Comparison of ENCODE assay signal across 2 cellular contexts in genomic region chr7:143876218-143876617, GRCh38.
TF ChIP-seq lines count a peak whose summit lies in the region.

No MANE protein-coding gene starts in this region.

TF ChIP-seq in IMR-90, 13 proteins besides CTCF, POLR2A, EP300 and RAD21:
- TF ChIP-seq BHLHE40 (IDR thresholded peaks at IDR 0.05; ENCODE audit: low read depth, low read length): no peak
- no peak for TF ChIP-seq SMC3 (IDR thresholded peaks at IDR 0.05; ENCODE audit: low read depth, low read length)
- no peak for TF ChIP-seq CHD1 (IDR thresholded peaks at IDR 0.05; ENCODE audit: low read depth, low read length)
- no peak for TF ChIP-seq USF2 (IDR thresholded peaks at IDR 0.05; ENCODE audit: low read depth, low read length)
- no peak for TF ChIP-seq CEBPB (IDR thresholded peaks at IDR 0.05; ENCODE audit: low read depth, low read length)
- TF ChIP-seq MXI1 (IDR thresholded peaks at IDR 0.05; ENCODE audit: borderline replicate concordance, low read depth, low read length): no peak
- TF ChIP-seq MAFK (IDR thresholded peaks at IDR 0.05; ENCODE audit: low read depth, low read length): no peak
- no peak for TF ChIP-seq MAZ (IDR thresholded peaks at IDR 0.05; ENCODE audit: borderline replicate concordance, low read depth, low read length)
- no peak for TF ChIP-seq NFE2L2 (IDR thresholded peaks at IDR 0.05; ENCODE audit: low read depth, low read length)
- TF ChIP-seq, protein P1, sequence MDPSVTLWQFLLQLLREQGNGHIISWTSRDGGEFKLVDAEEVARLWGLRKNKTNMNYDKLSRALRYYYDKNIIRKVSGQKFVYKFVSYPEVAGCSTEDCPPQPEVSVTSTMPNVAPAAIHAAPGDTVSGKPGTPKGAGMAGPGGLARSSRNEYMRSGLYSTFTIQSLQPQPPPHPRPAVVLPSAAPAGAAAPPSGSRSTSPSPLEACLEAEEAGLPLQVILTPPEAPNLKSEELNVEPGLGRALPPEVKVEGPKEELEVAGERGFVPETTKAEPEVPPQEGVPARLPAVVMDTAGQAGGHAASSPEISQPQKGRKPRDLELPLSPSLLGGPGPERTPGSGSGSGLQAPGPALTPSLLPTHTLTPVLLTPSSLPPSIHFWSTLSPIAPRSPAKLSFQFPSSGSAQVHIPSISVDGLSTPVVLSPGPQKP (IDR thresholded peaks at IDR 0.05; ENCODE audit: borderline replicate concordance, low read depth, low read length): no peak
- TF ChIP-seq RFX5 (IDR thresholded peaks at IDR 0.05; ENCODE audit: low read depth, low read length): no peak
- TF ChIP-seq FOS (IDR thresholded peaks at IDR 0.05; ENCODE audit: low read depth, low read length): no peak
- TF ChIP-seq RCOR1 (IDR thresholded peaks at IDR 0.05; ENCODE audit: insufficient replicate concordance, low read length): no peak

TF ChIP-seq in HepG2, 621 proteins besides CTCF, POLR2A, EP300 and RAD21:
- no peak for TF ChIP-seq NFIC (IDR thresholded peaks at IDR 0.05; ENCODE audit: low read length)
- no peak for TF ChIP-seq ZMAT3 (CRISPR knock-in tag; conservative IDR thresholded peaks at IDR 0.05)
- TF ChIP-seq ZNF737 (CRISPR knock-in tag; IDR thresholded peaks at IDR 0.05; ENCODE audit: borderline replicate concordance): no peak
- TF ChIP-seq PPARG (CRISPR knock-in tag; conservative IDR thresholded peaks at IDR 0.05): no peak
- TF ChIP-seq NPAS2 (CRISPR knock-in tag; IDR thresholded peaks at IDR 0.05; ENCODE audit: borderline replicate concordance): no peak
- TF ChIP-seq ZNF160 (CRISPR knock-in tag; IDR thresholded peaks at IDR 0.05): no peak
- no peak for TF ChIP-seq REXO4 (CRISPR knock-in tag; IDR thresholded peaks at IDR 0.05; ENCODE audit: borderline replicate concordance)
- TF ChIP-seq NFRKB (IDR thresholded peaks at IDR 0.05): no peak
- no peak for TF ChIP-seq ZNF792 (CRISPR knock-in tag; IDR thresholded peaks at IDR 0.05)
- no peak for TF ChIP-seq SNAI1 (CRISPR knock-in tag; IDR thresholded peaks at IDR 0.05; ENCODE audit: borderline replicate concordance)
- TF ChIP-seq, protein P2, sequence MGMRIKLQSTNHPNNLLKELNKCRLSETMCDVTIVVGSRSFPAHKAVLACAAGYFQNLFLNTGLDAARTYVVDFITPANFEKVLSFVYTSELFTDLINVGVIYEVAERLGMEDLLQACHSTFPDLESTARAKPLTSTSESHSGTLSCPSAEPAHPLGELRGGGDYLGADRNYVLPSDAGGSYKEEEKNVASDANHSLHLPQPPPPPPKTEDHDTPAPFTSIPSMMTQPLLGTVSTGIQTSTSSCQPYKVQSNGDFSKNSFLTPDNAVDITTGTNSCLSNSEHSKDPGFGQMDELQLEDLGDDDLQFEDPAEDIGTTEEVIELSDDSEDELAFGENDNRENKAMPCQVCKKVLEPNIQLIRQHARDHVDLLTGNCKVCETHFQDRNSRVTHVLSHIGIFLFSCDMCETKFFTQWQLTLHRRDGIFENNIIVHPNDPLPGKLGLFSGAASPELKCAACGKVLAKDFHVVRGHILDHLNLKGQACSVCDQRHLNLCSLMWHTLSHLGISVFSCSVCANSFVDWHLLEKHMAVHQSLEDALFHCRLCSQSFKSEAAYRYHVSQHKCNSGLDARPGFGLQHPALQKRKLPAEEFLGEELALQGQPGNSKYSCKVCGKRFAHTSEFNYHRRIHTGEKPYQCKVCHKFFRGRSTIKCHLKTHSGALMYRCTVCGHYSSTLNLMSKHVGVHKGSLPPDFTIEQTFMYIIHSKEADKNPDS (CRISPR knock-in tag; IDR thresholded peaks at IDR 0.05): no peak
- TF ChIP-seq ZSCAN9 (CRISPR knock-in tag; IDR thresholded peaks at IDR 0.05; ENCODE audit: borderline replicate concordance): no peak
- no peak for TF ChIP-seq PHF8 (CRISPR knock-in tag; IDR thresholded peaks at IDR 0.05)
- TF ChIP-seq LRRFIP1 (CRISPR knock-in tag; conservative IDR thresholded peaks at IDR 0.05): no peak
- no peak for TF ChIP-seq AHDC1 (CRISPR knock-in tag; IDR thresholded peaks at IDR 0.05; ENCODE audit: borderline replicate concordance)
